Comparison of ENCODE assay signal across 8 cellular contexts in the genomic region with DNA sequence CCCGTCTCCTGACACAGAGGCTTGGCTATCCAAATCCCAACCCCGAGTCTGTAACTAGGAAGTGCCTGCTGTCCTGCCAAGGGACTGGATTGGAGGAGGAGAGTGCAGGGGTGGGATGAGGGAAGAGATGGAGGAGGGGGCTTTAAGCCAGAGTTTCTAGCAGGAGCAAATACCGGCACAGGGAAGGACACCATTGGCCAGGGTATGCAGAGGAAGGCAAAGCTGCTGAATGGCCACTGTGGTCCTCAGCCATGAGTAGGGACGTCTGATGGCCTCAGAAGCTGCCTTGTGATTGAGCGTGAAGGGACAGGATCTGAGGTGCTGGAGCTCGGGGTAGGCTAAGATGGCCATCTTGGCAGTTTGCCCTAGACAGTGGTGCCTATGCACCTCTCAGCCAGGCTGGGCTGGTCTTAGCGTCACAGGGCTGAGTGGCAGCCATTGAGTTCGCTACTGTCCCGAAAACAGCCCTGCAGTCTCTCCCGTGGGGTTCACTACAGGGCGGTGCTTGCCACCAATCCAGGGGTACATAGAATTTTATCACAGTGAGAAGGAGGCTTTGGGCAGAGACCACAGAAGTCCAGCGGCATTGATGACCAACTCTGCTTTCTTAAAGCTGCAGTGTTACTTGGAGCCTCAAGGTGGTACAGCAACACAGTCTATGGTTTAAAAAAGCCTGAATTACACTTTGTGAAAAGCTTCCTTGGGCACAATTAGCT.
DNase-seq lines count a peak whose midpoint lies in the region; ATAC-seq and TF ChIP-seq lines count a peak whose summit lies in the region.

No MANE protein-coding gene starts in this region.

- H3K4me2 ChIP-seq in DOHH2 (ENCODE audit: low read length) = no peak overlapping the region

- H3F3A ChIP-seq in DOHH2 (ENCODE audit: control insufficient read depth, insufficient read depth) = no peaks in the 10 kb centered on the region

- no peaks in the 10 kb centered on the region for H3K9me2 ChIP-seq in DOHH2 (replicated peaks; ENCODE audit: control insufficient read depth, low read length)

- H3K27ac Mint-ChIP-seq in activated T-cell treated with anti-CD3 and anti-CD28 coated beads, Interleukin-2, amount 50 U/mL, for 72 hours = peak overlapping the region; percentile 87

- H3K79me2 ChIP-seq in DOHH2 (ENCODE audit: control insufficient read depth, low read length) = no peaks in the 10 kb centered on the region

- peak; percentile 43 for TF ChIP-seq CTCF in DOHH2 (IDR thresholded peaks at IDR 0.05; ENCODE audit: low read depth, low read length, poor library complexity, severe bottlenecking)

- 0 out of 2 replicates have a peak, but pooled peaks cover 2% of the 10 kb centered on the region for H3K27me3 ChIP-seq in DOHH2 (ENCODE audit: control insufficient read depth, low read length)

- no peaks in the 10 kb centered on the region for H3K9me3 ChIP-seq in DOHH2 (ENCODE audit: control insufficient read depth, insufficient read depth, low read length)

- H3K4me1 ChIP-seq in DOHH2 (ENCODE audit: control insufficient read depth, low read length) = no peaks in the 10 kb centered on the region

- H4K20me1 ChIP-seq in DOHH2 (ENCODE audit: control insufficient read depth, insufficient read depth, low read depth, low read length) = no peaks in the 10 kb centered on the region

- DNase-seq in LHCN-M2 (ENCODE audit: low read depth) = peak; percentile 53
- DNase-seq in activated T-cell treated with anti-CD3 and anti-CD28 coated beads, Interleukin-2, amount 50 U/mL, for 72 hours = no peak
- peak; percentile 6 for DNase-seq in kidney glomerular epithelial cell (lab: John Stamatoyannopoulos, UW)
- no peak for DNase-seq in NCI-H128 (lab: John Stamatoyannopoulos, UW; ENCODE audit: unreplicated experiment)
- no peak for DNase-seq in hippocampal formation (lab: John Stamatoyannopoulos, UW)

- H3K4me3 Mint-ChIP-seq in activated T-cell treated with anti-CD3 and anti-CD28 coated beads, Interleukin-2, amount 50 U/mL, for 72 hours = peak overlapping the region in 1 of 2 donors; percentile 21

- no peak overlapping the region for H3K27ac ChIP-seq in DOHH2 (ENCODE audit: low read depth, low read length)

- no peaks in the 10 kb centered on the region for H3K27me3 Mint-ChIP-seq in activated T-cell treated with anti-CD3 and anti-CD28 coated beads, Interleukin-2, amount 50 U/mL, for 72 hours (ENCODE audit: low read depth)

- H3K36me3 Mint-ChIP-seq in activated T-cell treated with anti-CD3 and anti-CD28 coated beads, Interleukin-2, amount 50 U/mL, for 72 hours (ENCODE audit: insufficient read depth in 2 of 2) = no peaks in the 10 kb centered on the region

- no peaks in the 10 kb centered on the region for H3K36me3 ChIP-seq in DOHH2 (ENCODE audit: control insufficient read depth, low read length)

- H3K4me1 Mint-ChIP-seq in activated T-cell treated with anti-CD3 and anti-CD28 coated beads, Interleukin-2, amount 50 U/mL, for 72 hours (ENCODE audit: low read depth) = peaks cover 43% of the 10 kb centered on the region

- H3K9me3 Mint-ChIP-seq in activated T-cell treated with anti-CD3 and anti-CD28 coated beads, Interleukin-2, amount 50 U/mL, for 72 hours = peaks cover 1 to 4% of the 10 kb centered on the region in 2 donors

- H3K4me3 ChIP-seq in DOHH2 (ENCODE audit: low read length) = no peak overlapping the region

- ATAC-seq in GM19397 (IDR thresholded peaks at IDR 0.05; ENCODE audit: unreplicated experiment) (peak; percentile 69), HG03469 (IDR thresholded peaks at IDR 0.05; ENCODE audit: unreplicated experiment) (no peak)
- peak; percentile 85 to 86 for ATAC-seq in activated T-cell treated with anti-CD3 and anti-CD28 coated beads, Interleukin-2, amount 50 U/mL, for 72 hours (replicated peaks in 1 of 2)

Comparison
In these comparisons a context has a peak if more than half of its experiments do, and no peak if none do; other contexts are left out.
1. DNase-seq: peak in LHCN-M2 (single experiment) and kidney glomerular epithelial cell (single experiment); none in activated T-cell treated with anti-CD3 and anti-CD28 coated beads, Interleukin-2, amount 50 U/mL, for 72 hours (0 of 2), NCI-H128 (single experiment) and hippocampal formation (0 of 2).